In genomic region chr9:38713426-38713825, GRCh38 we compare ENCODE assay signal across 16 cellular contexts. TPM values are rescaled to one million over a fixed set of nuclear protein-coding genes. Genes with fewer than 3 reads are reported as not detected.
A peak's percentile ranks its signal among the peaks of the same experiment; 100 is the strongest.
DNase-seq lines count a peak whose midpoint lies in the region; ATAC-seq and TF ChIP-seq lines count a peak whose summit lies in the region.
"Had no signal": no experiment of that assay in that cellular context is flagged by ENCODE, and none has a peak within 500 bp of the region (broad histone marks: within the 10 kb centered on the region; RNA-seq: fewer than 3 reads in every experiment).

No MANE protein-coding gene starts in this region.

- CTCF ChIA-PET in Caco-2 (lab: Charles Lee): no interaction called here

- no peaks in the 10 kb centered on the region for H3K4me1 ChIP-seq in Caco-2

- ATAC-seq in omental fat pad (ENCODE audit: low FRiP score) (peak; percentile 93), HG03175 (IDR thresholded peaks at IDR 0.05; ENCODE audit: unreplicated experiment) (no peak)
- ATAC-seq: stimulated activated naive B cell treated with anti-CD40 and anti-IgM and Interleukin-4, amounts not matched to agents 10 μg/mL and 1 μg/mL and 100 μg/mL, for 72 hours had no signal

- H3K4me1 Mint-ChIP-seq in Caco-2 (ENCODE audit: low read depth, unreplicated experiment): no peaks in the 10 kb centered on the region
- H3K4me1 Mint-ChIP-seq: activated CD4-positive, alpha-beta T cell treated with anti-CD3 and anti-CD28 coated beads, Interleukin-2, amount 10 ng/mL, durations not matched to agents 7 days and 5 days; activated naive CD4-positive, alpha-beta T cell treated with anti-CD3 and anti-CD28 coated beads, Interleukin-2, amount 10 ng/mL, durations not matched to agents 7 days and 5 days; immature natural killer cell; stimulated activated naive B cell treated with anti-CD40 and anti-IgM and Interleukin-4, amounts not matched to agents 10 μg/mL and 1 μg/mL and 100 μg/mL, for 72 hours had no signal

- peaks cover 4% of the 10 kb centered on the region for H3K27me3 Mint-ChIP-seq in Caco-2 (ENCODE audit: insufficient read depth, unreplicated experiment)

- H3K4me3 Mint-ChIP-seq in Caco-2 (ENCODE audit: unreplicated experiment): no peak overlapping the region
- H3K4me3 Mint-ChIP-seq: activated CD4-positive, alpha-beta T cell treated with anti-CD3 and anti-CD28 coated beads, Interleukin-2, amount 10 ng/mL, durations not matched to agents 7 days and 5 days; activated naive CD4-positive, alpha-beta T cell treated with anti-CD3 and anti-CD28 coated beads, Interleukin-2, amount 10 ng/mL, durations not matched to agents 7 days and 5 days; immature natural killer cell; stimulated activated naive B cell treated with anti-CD40 and anti-IgM and Interleukin-4, amounts not matched to agents 10 μg/mL and 1 μg/mL and 100 μg/mL, for 72 hours had no signal

- no TSS peak for BruUV-seq in Caco-2 (replicated peaks; lab: Mats Ljungman, UMichigan)

- no peaks in the 10 kb centered on the region for H3K27me3 ChIP-seq in Caco-2 (replicated peaks; ENCODE audit: control insufficient read depth, insufficient read depth, low read length)

- no peak overlapping the region for H3K4me3 ChIP-seq in Caco-2 (ENCODE audit: low read depth, low read length)

- intact Hi-C loops in Caco-2 (cut with micrococcal nuclease; ENCODE audit: unreplicated experiment): loop anchor here (5.0 kb wide), 1 partner anchor 71 kb away; no protein-coding TSS in a partner anchor

- TF ChIP-seq CTCF in omental fat pad (IDR thresholded peaks at IDR 0.05) (no peak), Caco-2 (IDR thresholded peaks at IDR 0.05; ENCODE audit: insufficient read depth in 1 of 2, low read depth in 1 of 2, low read length in 1 of 2, severe bottlenecking in 1 of 2, unreplicated experiment in 1 of 2) (no peak)

- no peak overlapping the region for H3K27ac Mint-ChIP-seq in Caco-2 (ENCODE audit: unreplicated experiment)
- H3K27ac Mint-ChIP-seq: activated CD4-positive, alpha-beta T cell treated with anti-CD3 and anti-CD28 coated beads, Interleukin-2, amount 10 ng/mL, durations not matched to agents 7 days and 5 days; activated naive CD4-positive, alpha-beta T cell treated with anti-CD3 and anti-CD28 coated beads, Interleukin-2, amount 10 ng/mL, durations not matched to agents 7 days and 5 days; immature natural killer cell; stimulated activated naive B cell treated with anti-CD40 and anti-IgM and Interleukin-4, amounts not matched to agents 10 μg/mL and 1 μg/mL and 100 μg/mL, for 72 hours had no signal

- DNase-seq in GM04504 (ENCODE audit: low read depth) (peak; percentile 17), SK-MEL-5 (ENCODE audit: low read depth, low spot score) (peak; percentile 45), fibroblast of peridontal ligament (ENCODE audit: extremely low read depth) (peak; percentile 92), omental fat pad (ENCODE audit: low spot score) (no peak), Caco-2 (no peak), OCI-M2 (lab: John Stamatoyannopoulos, UW; ENCODE audit: unreplicated experiment) (no peak), NCI-H2171 treated with DMSO at 0.1 percent for 48 hours (lab: John Stamatoyannopoulos, UW) (no peak)
- DNase-seq: activated CD4-positive, alpha-beta T cell treated with anti-CD3 and anti-CD28 coated beads, Interleukin-2, amount 10 ng/mL, durations not matched to agents 7 days and 5 days; activated naive CD4-positive, alpha-beta T cell treated with anti-CD3 and anti-CD28 coated beads, Interleukin-2, amount 10 ng/mL, durations not matched to agents 7 days and 5 days; effector memory CD4-positive, alpha-beta T cell; immature natural killer cell; MM.1S; NCI-H524; stimulated activated naive B cell treated with anti-CD40 and anti-IgM and Interleukin-4, amounts not matched to agents 10 μg/mL and 1 μg/mL and 100 μg/mL, for 72 hours had no signal

- no peaks in the 10 kb centered on the region for H3K9me3 Mint-ChIP-seq in Caco-2 (ENCODE audit: unreplicated experiment)
- H3K9me3 Mint-ChIP-seq: activated CD4-positive, alpha-beta T cell treated with anti-CD3 and anti-CD28 coated beads, Interleukin-2, amount 10 ng/mL, durations not matched to agents 7 days and 5 days; activated naive CD4-positive, alpha-beta T cell treated with anti-CD3 and anti-CD28 coated beads, Interleukin-2, amount 10 ng/mL, durations not matched to agents 7 days and 5 days; immature natural killer cell; stimulated activated naive B cell treated with anti-CD40 and anti-IgM and Interleukin-4, amounts not matched to agents 10 μg/mL and 1 μg/mL and 100 μg/mL, for 72 hours had no signal

- POLR2A ChIA-PET in Caco-2 (lab: Charles Lee): no interaction called here

- H3K9me3 ChIP-seq in Caco-2: no peaks in the 10 kb centered on the region

- in situ Hi-C loops in SK-MEL-5 (cut with HindIII; ENCODE audit: low pct_unique_long_range_greater_than_20kb, low sequenced_read_pairs): no loop called here

- no peaks in the 10 kb centered on the region for H3K36me3 ChIP-seq in Caco-2 (ENCODE audit: control insufficient read depth, insufficient read depth, low read length)

- H3K36me3 Mint-ChIP-seq in Caco-2 (ENCODE audit: insufficient read depth, unreplicated experiment): no peaks in the 10 kb centered on the region
- H3K36me3 Mint-ChIP-seq: activated naive CD4-positive, alpha-beta T cell treated with anti-CD3 and anti-CD28 coated beads, Interleukin-2, amount 10 ng/mL, durations not matched to agents 7 days and 5 days; immature natural killer cell; stimulated activated naive B cell treated with anti-CD40 and anti-IgM and Interleukin-4, amounts not matched to agents 10 μg/mL and 1 μg/mL and 100 μg/mL, for 72 hours had no signal

RNA-seq across cellular contexts. Expression of gene FAM240B, which starts 6.5 kb away (rescaled TPM):
- total RNA-seq in SK-MEL-5 (2014; rRNA removed; shearing (Covaris generic)): not detected in 2 replicates
- polyA plus RNA-seq in SK-MEL-5 (2015; cell fraction: cytosol; rRNA removed): not detected in 2 replicates
- not detected in 2 replicates for polyA plus RNA-seq in SK-MEL-5 (2015; cell fraction: nucleus; rRNA removed)
- not detected for total RNA-seq in omental fat pad
- not detected in 2 replicates for total RNA-seq in Caco-2 (2022)
- total RNA-seq: activated CD4-positive, alpha-beta T cell treated with anti-CD3 and anti-CD28 coated beads, Interleukin-2, amount 10 ng/mL, durations not matched to agents 7 days and 5 days had no signal
- polyA plus RNA-seq: immature natural killer cell, neural cell had no signal

Comparison
In these comparisons a context has a peak if more than half of its experiments do, and no peak if none do; other contexts are left out.
1. DNase-seq: peak in GM04504 (single experiment), SK-MEL-5 (single experiment) and fibroblast of peridontal ligament (single experiment); none in omental fat pad (single experiment), Caco-2 (0 of 2), OCI-M2 (single experiment) and NCI-H2171 treated with DMSO at 0.1 percent for 48 hours (single experiment).